ENCODE assay signal across 20 cellular contexts in genomic region chr15:93452537-93453211, GRCh38.
"Had no signal": no experiment of that assay in that cellular context is flagged by ENCODE, and none has a peak within 500 bp of the region (broad histone marks: within the 10 kb centered on the region; RNA-seq: fewer than 3 reads in every experiment).

No MANE protein-coding gene starts in this region.

- H3K4me2 ChIP-seq: neural progenitor cell had no signal

- H3K27me3 ChIP-seq: neural progenitor cell, pancreas, sigmoid colon, spleen, transverse colon, vagina had no signal

- DNase-seq: activated CD4-positive, CD25-positive, alpha-beta regulatory T cell treated with anti-CD3 and anti-CD28 coated beads, Interleukin-2, amount 50 U/mL, for 72 hours; activated CD8-positive, alpha-beta memory T cell treated with anti-CD3 and anti-CD28 coated beads for 24 hours; activated gamma-delta T cell; effector CD8-positive, alpha-beta T cell; foreskin melanocyte; head of caudate nucleus; mesendoderm; naive thymus-derived CD4-positive, alpha-beta T cell; pancreas; sigmoid colon; spleen; stimulated activated CD4-positive, alpha-beta T cell treated with anti-CD3 and anti-CD28 coated beads, Interleukin-4, amount 100 ng/mL, for 4 hours; T-helper 1 cell; T-helper 9 cell; transverse colon had no signal

- H3K9ac ChIP-seq: neural progenitor cell had no signal

- H3K36me3 ChIP-seq: neural progenitor cell, pancreas, sigmoid colon, spleen, transverse colon, vagina had no signal

- H3K4me1 ChIP-seq: pancreas, sigmoid colon, spleen, transverse colon had no signal

- H3K4me3 ChIP-seq: neural progenitor cell, pancreas, sigmoid colon, spleen, transverse colon, vagina had no signal

- FAIRE-seq: bronchial epithelial cell, pancreas had no signal

- H3K27ac ChIP-seq: neural progenitor cell, pancreas, spleen had no signal

- H2AFZ ChIP-seq: neural progenitor cell had no signal

- H3K9me3 ChIP-seq: pancreas, sigmoid colon, transverse colon, vagina had no signal

- ATAC-seq: naive thymus-derived CD4-positive, alpha-beta T cell; SK-N-SH treated with all-trans-retinoic acid at 6 μM for 48 hours; stimulated activated memory B cell treated with anti-CD40 and anti-IgM and Interleukin-4, amounts not matched to agents 10 μg/mL and 1 μg/mL and 100 μg/mL, for 72 hours had no signal
